Comparison of ENCODE assay signal across 1 cellular context in genomic region chr19:2089001-2089711, GRCh38.
TF ChIP-seq lines count a peak whose summit lies in the region.

No MANE protein-coding gene starts in this region.

TF ChIP-seq in HepG2, 621 proteins besides CTCF, POLR2A, EP300 and RAD21 (continued from another document and continues in another):
- TF ChIP-seq HCFC1 (IDR thresholded peaks at IDR 0.05; ENCODE audit: low read depth, low read length): no peak
- TF ChIP-seq ZNF749 (CRISPR knock-in tag; IDR thresholded peaks at IDR 0.05; ENCODE audit: borderline replicate concordance): no peak
- TF ChIP-seq STAT5B (CRISPR knock-in tag; IDR thresholded peaks at IDR 0.05): no peak
- peak; percentile 59 for TF ChIP-seq ZFX (CRISPR knock-in tag; IDR thresholded peaks at IDR 0.05; ENCODE audit: low read depth)
- TF ChIP-seq ZNF800 (CRISPR knock-in tag; IDR thresholded peaks at IDR 0.05): no peak
- TF ChIP-seq ZBTB4 (CRISPR knock-in tag; IDR thresholded peaks at IDR 0.05; ENCODE audit: borderline replicate concordance): no peak
- TF ChIP-seq ZBTB8A (CRISPR knock-in tag; IDR thresholded peaks at IDR 0.05; ENCODE audit: borderline replicate concordance, low read depth): no peak
- no peak for TF ChIP-seq MZF1 (CRISPR knock-in tag; IDR thresholded peaks at IDR 0.05; ENCODE audit: borderline replicate concordance)
- no peak for TF ChIP-seq FOSL1 (CRISPR knock-in tag; IDR thresholded peaks at IDR 0.05; ENCODE audit: borderline replicate concordance)
- TF ChIP-seq ZNF235 (CRISPR knock-in tag; IDR thresholded peaks at IDR 0.05; ENCODE audit: borderline replicate concordance): no peak
- TF ChIP-seq ZHX2 (IDR thresholded peaks at IDR 0.05; ENCODE audit: low read depth): no peak
- no peak for TF ChIP-seq ZHX2 (CRISPR knock-in tag; IDR thresholded peaks at IDR 0.05; ENCODE audit: borderline replicate concordance)
- no peak for TF ChIP-seq NFIB (CRISPR knock-in tag; IDR thresholded peaks at IDR 0.05; ENCODE audit: borderline replicate concordance)
- TF ChIP-seq ZNF75D (CRISPR knock-in tag; IDR thresholded peaks at IDR 0.05; ENCODE audit: borderline replicate concordance): no peak
- no peak for TF ChIP-seq ZBTB44 (CRISPR knock-in tag; IDR thresholded peaks at IDR 0.05)
- TF ChIP-seq FOXA3 (CRISPR knock-in tag; IDR thresholded peaks at IDR 0.05): peak; percentile 56
- TF ChIP-seq KDM5A (IDR thresholded peaks at IDR 0.05; ENCODE audit: borderline replicate concordance, low read length): no peak
- TF ChIP-seq ZMYM3 (CRISPR knock-in tag; IDR thresholded peaks at IDR 0.05): no peak
- no peak for TF ChIP-seq ZNF891 (CRISPR knock-in tag; IDR thresholded peaks at IDR 0.05)
- TF ChIP-seq TBP (CRISPR knock-in tag; IDR thresholded peaks at IDR 0.05): no peak
- no peak for TF ChIP-seq CBFB (CRISPR knock-in tag; IDR thresholded peaks at IDR 0.05)
- TF ChIP-seq MXD4 (CRISPR knock-in tag; IDR thresholded peaks at IDR 0.05): no peak
- TF ChIP-seq STAG1 (CRISPR knock-in tag; IDR thresholded peaks at IDR 0.05): no peak
- no peak for TF ChIP-seq CBX2 (IDR thresholded peaks at IDR 0.05; ENCODE audit: low read depth, low read length)
- TF ChIP-seq CBX2 (CRISPR knock-in tag; IDR thresholded peaks at IDR 0.05; ENCODE audit: low read depth): no peak
- TF ChIP-seq DR1 (CRISPR knock-in tag; IDR thresholded peaks at IDR 0.05): no peak
- TF ChIP-seq ZMYM2 (CRISPR knock-in tag; IDR thresholded peaks at IDR 0.05): no peak
- TF ChIP-seq ZNF607 (CRISPR knock-in tag; IDR thresholded peaks at IDR 0.05; ENCODE audit: borderline replicate concordance): no peak
- no peak for TF ChIP-seq NFATC3 (CRISPR knock-in tag; IDR thresholded peaks at IDR 0.05)
- TF ChIP-seq ZZZ3 (CRISPR knock-in tag; IDR thresholded peaks at IDR 0.05; ENCODE audit: borderline replicate concordance): no peak
- TF ChIP-seq YEATS2 (CRISPR knock-in tag; IDR thresholded peaks at IDR 0.05; ENCODE audit: borderline replicate concordance): peak; percentile 20; the same call in 1 of the 2 replicates
- no peak for TF ChIP-seq ELF4 (CRISPR knock-in tag; IDR thresholded peaks at IDR 0.05; ENCODE audit: borderline replicate concordance)
- no peak for TF ChIP-seq ESRRA (CRISPR knock-in tag; IDR thresholded peaks at IDR 0.05; ENCODE audit: low read depth)
- no peak for TF ChIP-seq ZNF3 (CRISPR knock-in tag; IDR thresholded peaks at IDR 0.05)
- TF ChIP-seq AGO1 (IDR thresholded peaks at IDR 0.05; ENCODE audit: low read depth, low read length, poor library complexity, severe bottlenecking): no peak
- no peak for TF ChIP-seq NFYC (CRISPR knock-in tag; IDR thresholded peaks at IDR 0.05)
- no peak for TF ChIP-seq DMAP1 (CRISPR knock-in tag; IDR thresholded peaks at IDR 0.05)
- no peak for TF ChIP-seq SNAPC4 (CRISPR knock-in tag; IDR thresholded peaks at IDR 0.05)
- no peak for TF ChIP-seq ZNF296 (CRISPR knock-in tag; conservative IDR thresholded peaks at IDR 0.05)
- TF ChIP-seq PRDM15 (CRISPR knock-in tag; IDR thresholded peaks at IDR 0.05): no peak
- no peak for TF ChIP-seq ZNF446 (CRISPR knock-in tag; IDR thresholded peaks at IDR 0.05)
- TF ChIP-seq ZNF563 (CRISPR knock-in tag; IDR thresholded peaks at IDR 0.05): no peak
- no peak for TF ChIP-seq AGO2 (optimal IDR thresholded peaks at IDR 0.05; ENCODE audit: low read depth, low read length)
- TF ChIP-seq KAT7 (CRISPR knock-in tag; IDR thresholded peaks at IDR 0.05; ENCODE audit: borderline replicate concordance): no peak
